25 cellular contexts compared by ENCODE assay signal in genomic region chr18:5059540-5060032, GRCh38.
A peak's percentile ranks its signal among the peaks of the same experiment; 100 is the strongest.
DNase-seq lines count a peak whose midpoint lies in the region; ATAC-seq, FAIRE-seq and TF ChIP-seq lines count a peak whose summit lies in the region.
"Had no signal": no experiment of that assay in that cellular context is flagged by ENCODE, and none has a peak within 500 bp of the region (broad histone marks: within the 10 kb centered on the region; RNA-seq: fewer than 3 reads in every experiment).

No MANE protein-coding gene starts in this region.

- H3K27me3 Mint-ChIP-seq in effector memory CD8-positive, alpha-beta T cell: peaks cover 0 to 10% of the 10 kb centered on the region in 2 donors
- H3K27me3 Mint-ChIP-seq in activated T-helper 2 cell treated with anti-CD3 and anti-CD28 coated beads, Interferon-gamma antibody, Interleukin-2, Interleukin-4, amounts not matched to agents 10 μg/mL and 5 μg/mL and 100 μg/mL, durations not matched to agents 14 hours and 24 hours and 36 hours (ENCODE audit: low read depth): peaks cover 4% of the 10 kb centered on the region

- H3K9me3 Mint-ChIP-seq in effector memory CD8-positive, alpha-beta T cell: no peaks in the 10 kb centered on the region
- H3K9me3 Mint-ChIP-seq in activated T-helper 2 cell treated with anti-CD3 and anti-CD28 coated beads, Interferon-gamma antibody, Interleukin-2, Interleukin-4, amounts not matched to agents 10 μg/mL and 5 μg/mL and 100 μg/mL, durations not matched to agents 14 hours and 24 hours and 36 hours: no peaks in the 10 kb centered on the region
- H3K9me3 Mint-ChIP-seq: H9, nephron had no signal

- in situ Hi-C loops in GM12878 (cut with MboI): loop anchor here (10.0 kb wide), 4 partner anchors 795 to 1775 kb away; no protein-coding TSS in a partner anchor

- WGBS in heart left ventricle, 4 donors: 55 to 61% (median 59%) methylated on average over 7 of the region's 7 CpGs
- WGBS in GM12878 (ENCODE audit: insufficient coverage, insufficient replicate concordance, low lambda C conversion rate, missing lambda C conversion rate): 45% methylated on average over 6 of the region's 7 CpGs

- peaks cover 16% of the 10 kb centered on the region in 2 donors for H3K4me1 Mint-ChIP-seq in effector memory CD8-positive, alpha-beta T cell (ENCODE audit: low read depth in 2 of 2)
- H3K4me1 Mint-ChIP-seq in activated T-helper 2 cell treated with anti-CD3 and anti-CD28 coated beads, Interferon-gamma antibody, Interleukin-2, Interleukin-4, amounts not matched to agents 10 μg/mL and 5 μg/mL and 100 μg/mL, durations not matched to agents 14 hours and 24 hours and 36 hours (ENCODE audit: low read depth): peaks cover 8% of the 10 kb centered on the region
- H3K4me1 Mint-ChIP-seq: nephron had no signal

- no peaks in the 10 kb centered on the region for H3K36me3 Mint-ChIP-seq in effector memory CD8-positive, alpha-beta T cell (ENCODE audit: insufficient read depth)
- no peaks in the 10 kb centered on the region for H3K36me3 Mint-ChIP-seq in activated T-helper 2 cell treated with anti-CD3 and anti-CD28 coated beads, Interferon-gamma antibody, Interleukin-2, Interleukin-4, amounts not matched to agents 10 μg/mL and 5 μg/mL and 100 μg/mL, durations not matched to agents 14 hours and 24 hours and 36 hours (ENCODE audit: low read depth)
- H3K36me3 Mint-ChIP-seq: IgD-negative memory B cell had no signal

- ATAC-seq in heart left ventricle: peak in 1 of 4 donors; percentile 36
- no peak for ATAC-seq in GM12878
- no peak for ATAC-seq in effector memory CD8-positive, alpha-beta T cell (replicated peaks)
- ATAC-seq: PC-3 had no signal

- POLR2A ChIA-PET in GM12878 (lab: Charles Lee): interaction anchor here (0.7 kb wide), 1 partner anchor 955 kb away, joined by 3 read pairs; no protein-coding TSS in a partner anchor

- H3K27me3 ChIP-seq in heart left ventricle (peaks cover 0 to 3% (median 0%) of the 10 kb centered on the region in 9 donors), GM12878 (replicated peaks in 1 of 2; ENCODE audit: control insufficient read depth in 2 of 2, insufficient read depth in 2 of 2, low read length in 1 of 2) (no peaks in the 10 kb centered on the region)
- H3K27me3 ChIP-seq: breast epithelium, heart right ventricle had no signal

- H3K36me3 ChIP-seq in heart left ventricle (no peaks in the 10 kb centered on the region), GM12878 (ENCODE audit: control insufficient read depth in 2 of 2, insufficient read depth in 2 of 2, low read length in 1 of 2) (no peaks in the 10 kb centered on the region)
- H3K36me3 ChIP-seq: breast epithelium, heart right ventricle had no signal

- CTCF ChIA-PET in GM12878 (lab: Yijun Ruan, JAX): interaction anchor here (1.2 to 4.5 kb wide), 13 partner anchors 8 to 1287 kb away, joined by 3 to 44 read pairs (median 5); no protein-coding TSS in a partner anchor

- TF ChIP-seq POLR2A in heart left ventricle (IDR thresholded peaks at IDR 0.05): no peak
- no peak for TF ChIP-seq POLR2A in GM12878 (IDR thresholded peaks at IDR 0.05; ENCODE audit: low read depth, low read length)

- TF ChIP-seq RAD21 in GM12878 (IDR thresholded peaks at IDR 0.05; ENCODE audit: insufficient read depth, low read depth, low read length): no peak

- DNase-seq in heart left ventricle: no peak
- DNase-seq in cardiac septum (ENCODE audit: low spot score): no peak
- DNase-seq in NCI-H2171 (lab: John Stamatoyannopoulos, UW): peak; percentile 77
- DNase-seq in GM12878 (ENCODE audit: low read depth, low spot score): no peak
- DNase-seq in superior temporal gyrus (ENCODE audit: extremely low spot score): peak; percentile 17
- DNase-seq in effector memory CD8-positive, alpha-beta T cell: no peak
- DNase-seq in DMS53 (lab: John Stamatoyannopoulos, UW): no peak
- no peak for DNase-seq in activated T-helper 2 cell treated with anti-CD3 and anti-CD28 coated beads, Interferon-gamma antibody, Interleukin-2, Interleukin-4, amounts not matched to agents 10 μg/mL and 5 μg/mL and 100 μg/mL, durations not matched to agents 14 hours and 24 hours and 36 hours (ENCODE audit: low spot score)
- DNase-seq: ACHN; activated CD4-positive, alpha-beta T cell treated with anti-CD3 and anti-CD28 coated beads, Interleukin-2, amount 50 U/mL, for 4 hours; activated CD8-positive, alpha-beta memory T cell treated with anti-CD3 and anti-CD28 coated beads, Interleukin-2, amount 50 U/mL, for 48 hours; activated effector memory CD4-positive, alpha-beta T cell treated with Interleukin-2 at 50 U/mL for 16 hours; DMS153; H9; left colon; NCI-H146; PC-3; SHP77 had no signal

- no peak for TF ChIP-seq CTCF in heart left ventricle (IDR thresholded peaks at IDR 0.05)
- no peak for TF ChIP-seq CTCF in GM12878 (IDR thresholded peaks at IDR 0.05 in 2 of 3, conservative IDR thresholded peaks at IDR 0.05 in 1 of 3; ENCODE audit: control insufficient read depth in 2 of 3, extremely low read depth in 1 of 3, insufficient read depth in 1 of 3, low read depth in 3 of 3, low read length in 3 of 3)

- H3K4me2 ChIP-seq in GM12878 (ENCODE audit: control insufficient read depth, insufficient read depth): no peak overlapping the region

- H3K4me1 ChIP-seq in heart left ventricle (peaks cover 0 to 16% (median 0%) of the 10 kb centered on the region in 12 donors), GM12878 (ENCODE audit: control insufficient read depth, insufficient read depth, low read length) (no peaks in the 10 kb centered on the region; the same call in 1 of the 2 replicates)
- H3K4me1 ChIP-seq: breast epithelium, parathyroid adenoma had no signal

- peaks cover 0 to 8% (median 0%) of the 10 kb centered on the region in 12 donors for H3K9me3 ChIP-seq in heart left ventricle
- H3K9me3 ChIP-seq in GM12878 (replicated peaks; ENCODE audit: control insufficient read depth, insufficient read depth, low read length): no peaks in the 10 kb centered on the region
- H3K9me3 ChIP-seq: breast epithelium, heart right ventricle had no signal

- H4K20me1 ChIP-seq in GM12878 (ENCODE audit: control insufficient read depth, insufficient read depth): no peaks in the 10 kb centered on the region

- FAIRE-seq in GM12878 (lab: Jason Lieb, UNC): no peak

- H2AFZ ChIP-seq in GM12878 (ENCODE audit: control insufficient read depth, low read depth, low read length): no peak overlapping the region
- H2AFZ ChIP-seq: parathyroid adenoma had no signal

- H3K79me2 ChIP-seq in GM12878 (ENCODE audit: control insufficient read depth, insufficient read depth, low read length): no peaks in the 10 kb centered on the region
- H3K79me2 ChIP-seq: parathyroid adenoma had no signal

- no peak for TF ChIP-seq EP300 in GM12878 (IDR thresholded peaks at IDR 0.05; ENCODE audit: borderline replicate concordance in 1 of 2, control insufficient read depth in 1 of 2, low read depth in 2 of 2, low read length in 2 of 2)

- RAD21 ChIA-PET in GM12878 (lab: Charles Lee; ENCODE audit: unreplicated experiment): interaction anchor here (1.0 to 5.2 kb wide), 10 partner anchors 35 to 1532 kb away, joined by 3 to 38 read pairs (median 6); no protein-coding TSS in a partner anchor

- no peak overlapping the region for H3K4me3 ChIP-seq in heart left ventricle
- H3K4me3 ChIP-seq in GM12878: no peak overlapping the region
- H3K4me3 ChIP-seq: breast epithelium had no signal

- H3K9ac ChIP-seq in GM12878 (ENCODE audit: control insufficient read depth, insufficient read depth, low read length): no peak overlapping the region
- H3K9ac ChIP-seq: parathyroid adenoma had no signal

- SMC1A ChIA-PET in GM12878 (lab: Charles Lee; ENCODE audit: uncharacterized antibody, unreplicated experiment): interaction anchor here (0.6 to 6.8 kb wide), 9 partner anchors 9 to 1784 kb away, joined by 3 to 48 read pairs (median 5); no protein-coding TSS in a partner anchor

- H3K27ac Mint-ChIP-seq in effector memory CD8-positive, alpha-beta T cell: peak overlapping the region in 1 of 2 donors; percentile 12
- H3K27ac Mint-ChIP-seq in activated T-helper 2 cell treated with anti-CD3 and anti-CD28 coated beads, Interferon-gamma antibody, Interleukin-2, Interleukin-4, amounts not matched to agents 10 μg/mL and 5 μg/mL and 100 μg/mL, durations not matched to agents 14 hours and 24 hours and 36 hours: no peak overlapping the region
- H3K27ac Mint-ChIP-seq: H9, IgD-negative memory B cell, nephron had no signal

- peak overlapping the region in 1 of 2 donors; percentile 41 for H3K4me3 Mint-ChIP-seq in effector memory CD8-positive, alpha-beta T cell
- no peak overlapping the region for H3K4me3 Mint-ChIP-seq in activated T-helper 2 cell treated with anti-CD3 and anti-CD28 coated beads, Interferon-gamma antibody, Interleukin-2, Interleukin-4, amounts not matched to agents 10 μg/mL and 5 μg/mL and 100 μg/mL, durations not matched to agents 14 hours and 24 hours and 36 hours (ENCODE audit: low read depth)
- H3K4me3 Mint-ChIP-seq: H9, nephron had no signal

- H3K27ac ChIP-seq in heart left ventricle (peak overlapping the region in 7 of 12 donors; percentile 5 to 58 (median 48)), GM12878 (ENCODE audit: control insufficient read depth, insufficient read depth) (no peak overlapping the region)
- H3K27ac ChIP-seq: C4-2B, parathyroid adenoma, VCaP had no signal

- intact Hi-C loops in heart left ventricle (cut with DNase I) (loop anchor here in 6 of 10 donors (5.0 to 10.0 kb wide), 3 partner anchors 952 to 957 kb away; no protein-coding TSS in a partner anchor), cardiac septum (cut with DNase I) (no loop called here), GM12878 (cut with micrococcal nuclease; ENCODE audit: unreplicated experiment) (loop anchor here (5.0 to 10.0 kb wide), 9 partner anchors 302 to 1357 kb away; no protein-coding TSS in a partner anchor)
- intact Hi-C loops in activated T-helper 2 cell treated with anti-CD3 and anti-CD28 coated beads, Interferon-gamma antibody, Interleukin-2, Interleukin-4, amounts not matched to agents 10 μg/mL and 5 μg/mL and 100 μg/mL, durations not matched to agents 14 hours and 24 hours and 36 hours (cut with micrococcal nuclease): no loop called here

- BruUV-seq in GM12878 (replicated peaks; lab: Mats Ljungman, UMichigan): no TSS peak

TF ChIP-seq in GM12878, 131 proteins besides CTCF, POLR2A, EP300 and RAD21 (continues in another document):
- TF ChIP-seq ZNF384 (IDR thresholded peaks at IDR 0.05; ENCODE audit: borderline replicate concordance, low read depth, low read length) (peak; percentile 75), DPF2 (IDR thresholded peaks at IDR 0.05) (no peak), ZNF24 (IDR thresholded peaks at IDR 0.05) (no peak)

Comparison
In these comparisons a context has a peak if more than half of its experiments do, and no peak if none do; other contexts are left out.
1. intact Hi-C loops: an anchor here in heart left ventricle (5.0 to 10.0 kb wide) and GM12878 (5.0 to 10.0 kb wide); none called in cardiac septum and activated T-helper 2 cell treated with anti-CD3 and anti-CD28 coated beads, Interferon-gamma antibody, Interleukin-2, Interleukin-4, amounts not matched to agents 10 μg/mL and 5 μg/mL and 100 μg/mL, durations not matched to agents 14 hours and 24 hours and 36 hours.
2. DNase-seq: peak in NCI-H2171 (single experiment) and superior temporal gyrus (single experiment); none in heart left ventricle (0 of 5), cardiac septum (single experiment), GM12878 (single experiment), effector memory CD8-positive, alpha-beta T cell (0 of 3), DMS53 (single experiment) and activated T-helper 2 cell treated with anti-CD3 and anti-CD28 coated beads, Interferon-gamma antibody, Interleukin-2, Interleukin-4, amounts not matched to agents 10 μg/mL and 5 μg/mL and 100 μg/mL, durations not matched to agents 14 hours and 24 hours and 36 hours (single experiment).